14 cellular contexts compared by ENCODE assay signal in genomic region chr10:120666311-120666710, GRCh38.
DNase-seq lines count a peak whose midpoint lies in the region; TF ChIP-seq lines count a peak whose summit lies in the region.
"Had no signal": no experiment of that assay in that cellular context is flagged by ENCODE, and none has a peak within 500 bp of the region (broad histone marks: within the 10 kb centered on the region; RNA-seq: fewer than 3 reads in every experiment).

No MANE protein-coding gene starts in this region.

- H3K27me3 Mint-ChIP-seq in nephron progenitor cell (ENCODE audit: low read depth, poor library complexity): no peaks in the 10 kb centered on the region
- H3K27me3 Mint-ChIP-seq: CD4-positive, CD25-positive, alpha-beta regulatory T cell had no signal

- DNase-seq in DMS79 treated with DMSO at 0.1 percent for 48 hours (lab: John Stamatoyannopoulos, UW) (peak; percentile 0), DMS79 (lab: John Stamatoyannopoulos, UW) (no peak), glomerular visceral epithelial cell (ENCODE audit: extremely low spot score) (peak; percentile 4), nephron progenitor cell (no peak), D341Med (ENCODE audit: low spot score) (no peak)
- no peak for DNase-seq in activated naive CD4-positive, alpha-beta T cell (lab: John Stamatoyannopoulos, UW)
- DNase-seq: Caco-2; CD4-positive, CD25-positive, alpha-beta regulatory T cell; CD8-positive, alpha-beta T cell; DMS 273 treated with DMSO at 0.1 percent for 48 hours; DND-41; H7; HCEC 1CT had no signal

- no peaks in the 10 kb centered on the region for H3K36me3 Mint-ChIP-seq in nephron progenitor cell (ENCODE audit: low read depth)
- H3K36me3 Mint-ChIP-seq: CD4-positive, CD25-positive, alpha-beta regulatory T cell; CD8-positive, alpha-beta T cell had no signal

- H3K4me1 Mint-ChIP-seq in nephron progenitor cell: peaks cover 15% of the 10 kb centered on the region
- H3K4me1 Mint-ChIP-seq: B cell; CD4-positive, CD25-positive, alpha-beta regulatory T cell had no signal

- TF ChIP-seq CTCF in nephron progenitor cell (IDR thresholded peaks at IDR 0.05): no peak

- no peak overlapping the region for H3K4me3 Mint-ChIP-seq in nephron progenitor cell
- H3K4me3 Mint-ChIP-seq: B cell; CD4-positive, CD25-positive, alpha-beta regulatory T cell; CD8-positive, alpha-beta T cell had no signal

- peak overlapping the region; percentile 29 for H3K27ac Mint-ChIP-seq in nephron progenitor cell
- H3K27ac Mint-ChIP-seq: B cell; CD4-positive, CD25-positive, alpha-beta regulatory T cell; CD8-positive, alpha-beta T cell had no signal

- H3K9me3 Mint-ChIP-seq in nephron progenitor cell: no peaks in the 10 kb centered on the region
- H3K9me3 Mint-ChIP-seq: CD8-positive, alpha-beta T cell had no signal

Comparison
In these comparisons a context has a peak if more than half of its experiments do, and no peak if none do; other contexts are left out.
1. DNase-seq: peak in DMS79 treated with DMSO at 0.1 percent for 48 hours (single experiment) and glomerular visceral epithelial cell (single experiment); none in DMS79 (single experiment), nephron progenitor cell (single experiment), activated naive CD4-positive, alpha-beta T cell (0 of 4) and D341Med (single experiment).